18 cellular contexts compared by ENCODE assay signal in the genomic region with DNA sequence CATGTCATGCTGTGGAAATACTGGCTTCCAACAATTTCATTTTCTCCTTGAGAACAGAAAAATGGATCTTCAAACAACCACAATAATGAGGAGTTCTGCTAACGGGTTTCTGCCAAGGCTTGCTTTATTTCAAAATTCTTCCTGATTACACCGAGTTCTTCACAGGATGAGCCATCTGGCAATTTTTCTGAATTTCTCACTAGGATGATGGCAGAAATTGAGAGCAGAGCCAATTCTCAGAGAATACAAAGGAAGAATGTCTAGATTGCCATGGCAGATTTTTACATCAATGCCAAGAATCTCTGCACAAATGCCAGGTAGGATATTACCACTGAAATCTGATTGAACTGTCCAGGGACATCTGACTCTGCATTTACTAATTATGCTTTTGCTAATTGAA.
DNase-seq lines count a peak whose midpoint lies in the region; ATAC-seq lines count a peak whose summit lies in the region.
"Had no signal": no experiment of that assay in that cellular context is flagged by ENCODE, and none has a peak within 500 bp of the region (broad histone marks: within the 10 kb centered on the region; RNA-seq: fewer than 3 reads in every experiment).

No MANE protein-coding gene starts in this region.

- no peak for ATAC-seq in GM21526 (IDR thresholded peaks at IDR 0.05; ENCODE audit: low FRiP score, unreplicated experiment)
- ATAC-seq: CD8-positive, alpha-beta T cell had no signal

- peak; percentile 6 to 85 for DNase-seq in NCI-H446 (lab: John Stamatoyannopoulos, UW)
- DNase-seq in cerebellar cortex (ENCODE audit: low spot score) = peak; percentile 95
- peak; percentile 74 for DNase-seq in inferior parietal cortex (ENCODE audit: extremely low spot score)
- DNase-seq in superior temporal gyrus (ENCODE audit: extremely low spot score) = peak; percentile 69
- no peak for DNase-seq in activated T-cell treated with anti-CD3 and anti-CD28 coated beads, Interleukin-2, amount 50 U/mL, for 48 hours
- no peak for DNase-seq in stimulated activated CD4-positive, alpha-beta T cell treated with anti-CD3 and anti-CD28 coated beads, Interleukin-12 subunit alpha, Interleukin-12 subunit beta, amount 100 ng/mL, for 4 hours
- DNase-seq in NCI-H82 treated with DMSO at 0.1 percent for 48 hours (lab: John Stamatoyannopoulos, UW; ENCODE audit: unreplicated experiment) = no peak
- DNase-seq: Caco-2; CD4-positive, CD25-positive, alpha-beta regulatory T cell; CD8-positive, alpha-beta T cell; DMS153; DMS79; EL; GF-D8; GM23248; H7; HCEC 1CT had no signal

Comparison
In these comparisons a context has a peak if more than half of its experiments do, and no peak if none do; other contexts are left out.
1. DNase-seq: peak in NCI-H446 (2 of 2), cerebellar cortex (single experiment), inferior parietal cortex (single experiment) and superior temporal gyrus (single experiment); none in activated T-cell treated with anti-CD3 and anti-CD28 coated beads, Interleukin-2, amount 50 U/mL, for 48 hours (0 of 2), stimulated activated CD4-positive, alpha-beta T cell treated with anti-CD3 and anti-CD28 coated beads, Interleukin-12 subunit alpha, Interleukin-12 subunit beta, amount 100 ng/mL, for 4 hours (single experiment) and NCI-H82 treated with DMSO at 0.1 percent for 48 hours (single experiment).